ENCODE assay signal across 18 cellular contexts in the genomic region with DNA sequence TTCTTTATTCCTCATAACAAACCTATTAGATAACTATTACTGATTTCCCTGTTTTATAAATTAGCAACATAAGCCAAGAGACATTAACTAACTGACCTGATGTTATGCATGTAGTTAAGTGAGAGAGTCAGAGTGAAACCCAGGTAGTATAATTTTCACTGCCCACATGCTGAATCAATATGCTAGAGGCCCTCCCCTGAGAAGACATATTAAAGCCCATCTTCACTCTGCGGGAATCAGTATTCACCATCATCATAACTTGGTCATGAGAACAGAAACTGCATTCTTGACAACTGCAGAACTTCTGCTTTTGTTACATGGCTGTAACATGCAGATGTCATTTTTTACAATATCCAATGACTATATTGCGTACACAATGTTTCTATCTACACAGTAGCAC.
DNase-seq lines count a peak whose midpoint lies in the region; ATAC-seq, FAIRE-seq and TF ChIP-seq lines count a peak whose summit lies in the region.
"Had no signal": no experiment of that assay in that cellular context is flagged by ENCODE, and none has a peak within 500 bp of the region (broad histone marks: within the 10 kb centered on the region; RNA-seq: fewer than 3 reads in every experiment).

No MANE protein-coding gene starts in this region.

- no peak overlapping the region for H3K27ac ChIP-seq in GM12878 (ENCODE audit: control insufficient read depth, insufficient read depth)
- no peak overlapping the region for H3K27ac ChIP-seq in RWPE1
- H3K27ac ChIP-seq: BLaER1 treated with 17β-estradiol and CSF1 and Interleukin-3, amounts not matched to agents 10 nM and 100 nM; C4-2B had no signal

- RAD21 ChIA-PET in GM12878 (lab: Charles Lee; ENCODE audit: unreplicated experiment) = no interaction called here

- TF ChIP-seq RAD21 in GM12878 (IDR thresholded peaks at IDR 0.05; ENCODE audit: insufficient read depth, low read depth, low read length) = no peak

- POLR2A ChIA-PET in GM12878 (lab: Charles Lee) (no interaction called here), RWPE1 (lab: Yijun Ruan, JAX; ENCODE audit: low non-redundant PET) (no interaction called here)

- BruUV-seq in GM12878 (replicated peaks; lab: Mats Ljungman, UMichigan) = no TSS peak

- no peak for TF ChIP-seq EP300 in GM12878 (IDR thresholded peaks at IDR 0.05; ENCODE audit: borderline replicate concordance in 1 of 2, control insufficient read depth in 1 of 2, low read depth in 2 of 2, low read length in 2 of 2)

- no peaks in the 10 kb centered on the region for H4K20me1 ChIP-seq in GM12878 (ENCODE audit: control insufficient read depth, insufficient read depth)
- H4K20me1 ChIP-seq: BLaER1 treated with 17β-estradiol and CSF1 and Interleukin-3, amounts not matched to agents 10 nM and 100 nM had no signal

- no peaks in the 10 kb centered on the region for H3K9me3 ChIP-seq in GM12878 (replicated peaks; ENCODE audit: control insufficient read depth, insufficient read depth, low read length)
- H3K9me3 ChIP-seq: BLaER1 treated with 17β-estradiol and CSF1 and Interleukin-3, amounts not matched to agents 10 nM and 100 nM; Caco-2 had no signal

- intact Hi-C loops in GM12878 (cut with micrococcal nuclease; ENCODE audit: unreplicated experiment) = no loop called here

- H3K4me2 ChIP-seq in GM12878 (ENCODE audit: control insufficient read depth, insufficient read depth) = no peak overlapping the region
- H3K4me2 ChIP-seq: BLaER1 treated with 17β-estradiol and CSF1 and Interleukin-3, amounts not matched to agents 10 nM and 100 nM had no signal

- no peaks in the 10 kb centered on the region for H3K4me1 ChIP-seq in GM12878 (ENCODE audit: control insufficient read depth, insufficient read depth, low read length)
- H3K4me1 ChIP-seq: Caco-2 had no signal

- no peaks in the 10 kb centered on the region for H3K27me3 ChIP-seq in GM12878 (replicated peaks in 1 of 2; ENCODE audit: control insufficient read depth in 2 of 2, insufficient read depth in 2 of 2, low read length in 1 of 2)
- H3K27me3 ChIP-seq: BLaER1 treated with 17β-estradiol and CSF1 and Interleukin-3, amounts not matched to agents 10 nM and 100 nM had no signal

- TF ChIP-seq CTCF in GM20000 (IDR thresholded peaks at IDR 0.05; ENCODE audit: extremely low read depth, missing control alignments) (no peak), GM12878 (IDR thresholded peaks at IDR 0.05 in 2 of 3, conservative IDR thresholded peaks at IDR 0.05 in 1 of 3; ENCODE audit: control insufficient read depth in 2 of 3, extremely low read depth in 1 of 3, insufficient read depth in 1 of 3, low read depth in 3 of 3, low read length in 3 of 3) (no peak), RWPE1 (conservative IDR thresholded peaks at IDR 0.05; ENCODE audit: low read depth) (no peak)

- H3K9ac ChIP-seq in GM12878 (ENCODE audit: control insufficient read depth, insufficient read depth, low read length) = no peak overlapping the region
- H3K9ac ChIP-seq: BLaER1 treated with 17β-estradiol and CSF1 and Interleukin-3, amounts not matched to agents 10 nM and 100 nM had no signal

- CTCF ChIA-PET in GM12878 (lab: Yijun Ruan, JAX) = no interaction called here
- CTCF ChIA-PET in RWPE1 (lab: Yijun Ruan, JAX) = no interaction called here

- no peak overlapping the region for H2AFZ ChIP-seq in GM12878 (ENCODE audit: control insufficient read depth, low read depth, low read length)

- FAIRE-seq in GM12878 (lab: Jason Lieb, UNC) = no peak
- FAIRE-seq: A204.1, G401.6, GM12891 had no signal

- no peaks in the 10 kb centered on the region for H3K79me2 ChIP-seq in GM12878 (ENCODE audit: control insufficient read depth, insufficient read depth, low read length)

- in situ Hi-C loops in GM12878 (cut with MboI) = no loop called here

- 39% methylated on average over 2 of the region's 2 CpGs for WGBS in GM12878 (ENCODE audit: insufficient coverage, insufficient replicate concordance, low lambda C conversion rate, missing lambda C conversion rate)

- H3K4me3 ChIP-seq in GM12878 = no peak overlapping the region
- H3K4me3 ChIP-seq: BLaER1 treated with 17β-estradiol and CSF1 and Interleukin-3, amounts not matched to agents 10 nM and 100 nM had no signal

- DNase-seq in GM20000 (ENCODE audit: low spot score) (peak; percentile 2), NCI-H69 (lab: John Stamatoyannopoulos, UW) (peak; percentile 3), GM12878 (ENCODE audit: low read depth, low spot score) (no peak), GDM1 (lab: John Stamatoyannopoulos, UW) (no peak), RWPE1 (ENCODE audit: low spot score) (no peak), iPS-NIHi11 (ENCODE audit: low spot score) (no peak)
- DNase-seq: 8988T; ACHN; Caco-2; Calu3; CD4-positive, alpha-beta T cell; CD8-positive, alpha-beta T cell; DMS79 treated with DMSO at 0.1 percent for 48 hours had no signal

- SMC1A ChIA-PET in GM12878 (lab: Charles Lee; ENCODE audit: uncharacterized antibody, unreplicated experiment) = no interaction called here

- H3K36me3 ChIP-seq in GM12878 (ENCODE audit: control insufficient read depth in 2 of 2, insufficient read depth in 2 of 2, low read length in 1 of 2) = no peaks in the 10 kb centered on the region
- H3K36me3 ChIP-seq: BLaER1 treated with 17β-estradiol and CSF1 and Interleukin-3, amounts not matched to agents 10 nM and 100 nM had no signal

- peak; percentile 52 for ATAC-seq in GM12878
- ATAC-seq: CD8-positive, alpha-beta T cell had no signal

- no peak for TF ChIP-seq POLR2A in GM12878 (IDR thresholded peaks at IDR 0.05; ENCODE audit: low read depth, low read length)

TF ChIP-seq in GM12878, 131 proteins besides CTCF, POLR2A, EP300 and RAD21:
- TF ChIP-seq TAF1 (IDR thresholded peaks at IDR 0.05; ENCODE audit: borderline replicate concordance, low read depth, low read length) (no peak), MEF2B (IDR thresholded peaks at IDR 0.05; ENCODE audit: partially characterized antibody, poor library complexity, severe bottlenecking) (peak; percentile 42)
TF ChIP-seq in GM12878: peak in this region for 1.

Comparison
In these comparisons a context has a peak if more than half of its experiments do, and no peak if none do; other contexts are left out.
1. DNase-seq: peak in GM20000 (single experiment) and NCI-H69 (single experiment); none in GM12878 (single experiment), GDM1 (single experiment), RWPE1 (single experiment) and iPS-NIHi11 (single experiment).